3 cellular contexts compared by ENCODE assay signal in the genomic region with DNA sequence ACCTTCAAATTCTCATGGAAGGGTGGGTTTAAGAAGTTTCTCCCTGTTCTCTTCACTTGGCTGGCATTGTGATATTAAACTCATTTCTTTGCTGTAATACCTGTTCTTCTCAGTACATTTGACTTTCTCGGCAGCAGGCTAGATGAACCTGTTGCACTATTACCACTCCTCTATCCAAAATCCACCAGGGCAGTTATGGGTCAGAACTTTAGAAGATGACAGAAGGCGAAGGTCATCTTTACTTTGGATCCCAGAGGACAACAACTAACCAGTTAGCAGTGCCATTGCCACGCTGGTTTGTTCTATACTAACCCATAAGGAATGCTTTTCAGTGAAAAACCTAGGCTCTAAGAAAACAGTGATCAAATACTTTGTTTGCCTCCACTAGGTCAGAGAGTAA.
TF ChIP-seq lines count a peak whose summit lies in the region.

No MANE protein-coding gene starts in this region.

TF ChIP-seq in liver, 16 proteins besides CTCF, POLR2A, EP300 and RAD21:
- no peak for TF ChIP-seq NR2F2 (IDR thresholded peaks at IDR 0.05)
- TF ChIP-seq TAF1 (conservative IDR thresholded peaks at IDR 0.05): no peak
- no peak for TF ChIP-seq HNF4G (IDR thresholded peaks at IDR 0.05)
- TF ChIP-seq FOXA1 (IDR thresholded peaks at IDR 0.05): no peak
- peak in 1 of 2 donors; percentile 79 for TF ChIP-seq HNF4A (conservative IDR thresholded peaks at IDR 0.05)
- peak; percentile 20 for TF ChIP-seq FOXA2 (IDR thresholded peaks at IDR 0.05)
- no peak for TF ChIP-seq EGR1 (IDR thresholded peaks at IDR 0.05; ENCODE audit: low read depth in 2 of 2)
- TF ChIP-seq, protein P1, sequence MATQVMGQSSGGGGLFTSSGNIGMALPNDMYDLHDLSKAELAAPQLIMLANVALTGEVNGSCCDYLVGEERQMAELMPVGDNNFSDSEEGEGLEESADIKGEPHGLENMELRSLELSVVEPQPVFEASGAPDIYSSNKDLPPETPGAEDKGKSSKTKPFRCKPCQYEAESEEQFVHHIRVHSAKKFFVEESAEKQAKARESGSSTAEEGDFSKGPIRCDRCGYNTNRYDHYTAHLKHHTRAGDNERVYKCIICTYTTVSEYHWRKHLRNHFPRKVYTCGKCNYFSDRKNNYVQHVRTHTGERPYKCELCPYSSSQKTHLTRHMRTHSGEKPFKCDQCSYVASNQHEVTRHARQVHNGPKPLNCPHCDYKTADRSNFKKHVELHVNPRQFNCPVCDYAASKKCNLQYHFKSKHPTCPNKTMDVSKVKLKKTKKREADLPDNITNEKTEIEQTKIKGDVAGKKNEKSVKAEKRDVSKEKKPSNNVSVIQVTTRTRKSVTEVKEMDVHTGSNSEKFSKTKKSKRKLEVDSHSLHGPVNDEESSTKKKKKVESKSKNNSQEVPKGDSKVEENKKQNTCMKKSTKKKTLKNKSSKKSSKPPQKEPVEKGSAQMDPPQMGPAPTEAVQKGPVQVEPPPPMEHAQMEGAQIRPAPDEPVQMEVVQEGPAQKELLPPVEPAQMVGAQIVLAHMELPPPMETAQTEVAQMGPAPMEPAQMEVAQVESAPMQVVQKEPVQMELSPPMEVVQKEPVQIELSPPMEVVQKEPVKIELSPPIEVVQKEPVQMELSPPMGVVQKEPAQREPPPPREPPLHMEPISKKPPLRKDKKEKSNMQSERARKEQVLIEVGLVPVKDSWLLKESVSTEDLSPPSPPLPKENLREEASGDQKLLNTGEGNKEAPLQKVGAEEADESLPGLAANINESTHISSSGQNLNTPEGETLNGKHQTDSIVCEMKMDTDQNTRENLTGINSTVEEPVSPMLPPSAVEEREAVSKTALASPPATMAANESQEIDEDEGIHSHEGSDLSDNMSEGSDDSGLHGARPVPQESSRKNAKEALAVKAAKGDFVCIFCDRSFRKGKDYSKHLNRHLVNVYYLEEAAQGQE (IDR thresholded peaks at IDR 0.05): no peak
- no peak for TF ChIP-seq SP1 (IDR thresholded peaks at IDR 0.05)
- peak in 1 of 2 donors; percentile 22 for TF ChIP-seq JUND (IDR thresholded peaks at IDR 0.05)
- TF ChIP-seq, protein P2, sequence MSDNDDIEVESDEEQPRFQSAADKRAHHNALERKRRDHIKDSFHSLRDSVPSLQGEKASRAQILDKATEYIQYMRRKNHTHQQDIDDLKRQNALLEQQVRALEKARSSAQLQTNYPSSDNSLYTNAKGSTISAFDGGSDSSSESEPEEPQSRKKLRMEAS (IDR thresholded peaks at IDR 0.05): no peak
- TF ChIP-seq, protein P3, sequence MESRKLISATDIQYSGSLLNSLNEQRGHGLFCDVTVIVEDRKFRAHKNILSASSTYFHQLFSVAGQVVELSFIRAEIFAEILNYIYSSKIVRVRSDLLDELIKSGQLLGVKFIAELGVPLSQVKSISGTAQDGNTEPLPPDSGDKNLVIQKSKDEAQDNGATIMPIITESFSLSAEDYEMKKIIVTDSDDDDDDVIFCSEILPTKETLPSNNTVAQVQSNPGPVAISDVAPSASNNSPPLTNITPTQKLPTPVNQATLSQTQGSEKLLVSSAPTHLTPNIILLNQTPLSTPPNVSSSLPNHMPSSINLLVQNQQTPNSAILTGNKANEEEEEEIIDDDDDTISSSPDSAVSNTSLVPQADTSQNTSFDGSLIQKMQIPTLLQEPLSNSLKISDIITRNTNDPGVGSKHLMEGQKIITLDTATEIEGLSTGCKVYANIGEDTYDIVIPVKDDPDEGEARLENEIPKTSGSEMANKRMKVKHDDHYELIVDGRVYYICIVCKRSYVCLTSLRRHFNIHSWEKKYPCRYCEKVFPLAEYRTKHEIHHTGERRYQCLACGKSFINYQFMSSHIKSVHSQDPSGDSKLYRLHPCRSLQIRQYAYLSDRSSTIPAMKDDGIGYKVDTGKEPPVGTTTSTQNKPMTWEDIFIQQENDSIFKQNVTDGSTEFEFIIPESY (IDR thresholded peaks at IDR 0.05): peak; percentile 32
- TF ChIP-seq, protein P4, sequence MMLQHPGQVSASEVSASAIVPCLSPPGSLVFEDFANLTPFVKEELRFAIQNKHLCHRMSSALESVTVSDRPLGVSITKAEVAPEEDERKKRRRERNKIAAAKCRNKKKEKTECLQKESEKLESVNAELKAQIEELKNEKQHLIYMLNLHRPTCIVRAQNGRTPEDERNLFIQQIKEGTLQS (IDR thresholded peaks at IDR 0.05): no peak
- TF ChIP-seq GABPA (IDR thresholded peaks at IDR 0.05 in 1 of 2, conservative IDR thresholded peaks at IDR 0.05 in 1 of 2): no peak
- TF ChIP-seq RXRA (IDR thresholded peaks at IDR 0.05): peak in 1 of 2 donors; percentile 63
- no peak for TF ChIP-seq YY1 (IDR thresholded peaks at IDR 0.05)

TF ChIP-seq in HepG2, 621 proteins besides CTCF, POLR2A, EP300 and RAD21:
- TF ChIP-seq CEBPG (CRISPR knock-in tag; IDR thresholded peaks at IDR 0.05) (no peak), AKAP8 (CRISPR knock-in tag; IDR thresholded peaks at IDR 0.05) (no peak), GABPB1 (CRISPR knock-in tag; IDR thresholded peaks at IDR 0.05) (no peak), ZNF720 (CRISPR knock-in tag; IDR thresholded peaks at IDR 0.05) (no peak), HES4 (CRISPR knock-in tag; IDR thresholded peaks at IDR 0.05; ENCODE audit: borderline replicate concordance) (no peak), STAT5B (CRISPR knock-in tag; IDR thresholded peaks at IDR 0.05) (no peak), ZNF441 (CRISPR knock-in tag; IDR thresholded peaks at IDR 0.05; ENCODE audit: borderline replicate concordance) (no peak), MZF1 (CRISPR knock-in tag; IDR thresholded peaks at IDR 0.05; ENCODE audit: borderline replicate concordance) (no peak)

TF ChIP-seq in H1, 55 proteins besides CTCF, POLR2A, EP300 and RAD21:
- TF ChIP-seq, protein P5, sequence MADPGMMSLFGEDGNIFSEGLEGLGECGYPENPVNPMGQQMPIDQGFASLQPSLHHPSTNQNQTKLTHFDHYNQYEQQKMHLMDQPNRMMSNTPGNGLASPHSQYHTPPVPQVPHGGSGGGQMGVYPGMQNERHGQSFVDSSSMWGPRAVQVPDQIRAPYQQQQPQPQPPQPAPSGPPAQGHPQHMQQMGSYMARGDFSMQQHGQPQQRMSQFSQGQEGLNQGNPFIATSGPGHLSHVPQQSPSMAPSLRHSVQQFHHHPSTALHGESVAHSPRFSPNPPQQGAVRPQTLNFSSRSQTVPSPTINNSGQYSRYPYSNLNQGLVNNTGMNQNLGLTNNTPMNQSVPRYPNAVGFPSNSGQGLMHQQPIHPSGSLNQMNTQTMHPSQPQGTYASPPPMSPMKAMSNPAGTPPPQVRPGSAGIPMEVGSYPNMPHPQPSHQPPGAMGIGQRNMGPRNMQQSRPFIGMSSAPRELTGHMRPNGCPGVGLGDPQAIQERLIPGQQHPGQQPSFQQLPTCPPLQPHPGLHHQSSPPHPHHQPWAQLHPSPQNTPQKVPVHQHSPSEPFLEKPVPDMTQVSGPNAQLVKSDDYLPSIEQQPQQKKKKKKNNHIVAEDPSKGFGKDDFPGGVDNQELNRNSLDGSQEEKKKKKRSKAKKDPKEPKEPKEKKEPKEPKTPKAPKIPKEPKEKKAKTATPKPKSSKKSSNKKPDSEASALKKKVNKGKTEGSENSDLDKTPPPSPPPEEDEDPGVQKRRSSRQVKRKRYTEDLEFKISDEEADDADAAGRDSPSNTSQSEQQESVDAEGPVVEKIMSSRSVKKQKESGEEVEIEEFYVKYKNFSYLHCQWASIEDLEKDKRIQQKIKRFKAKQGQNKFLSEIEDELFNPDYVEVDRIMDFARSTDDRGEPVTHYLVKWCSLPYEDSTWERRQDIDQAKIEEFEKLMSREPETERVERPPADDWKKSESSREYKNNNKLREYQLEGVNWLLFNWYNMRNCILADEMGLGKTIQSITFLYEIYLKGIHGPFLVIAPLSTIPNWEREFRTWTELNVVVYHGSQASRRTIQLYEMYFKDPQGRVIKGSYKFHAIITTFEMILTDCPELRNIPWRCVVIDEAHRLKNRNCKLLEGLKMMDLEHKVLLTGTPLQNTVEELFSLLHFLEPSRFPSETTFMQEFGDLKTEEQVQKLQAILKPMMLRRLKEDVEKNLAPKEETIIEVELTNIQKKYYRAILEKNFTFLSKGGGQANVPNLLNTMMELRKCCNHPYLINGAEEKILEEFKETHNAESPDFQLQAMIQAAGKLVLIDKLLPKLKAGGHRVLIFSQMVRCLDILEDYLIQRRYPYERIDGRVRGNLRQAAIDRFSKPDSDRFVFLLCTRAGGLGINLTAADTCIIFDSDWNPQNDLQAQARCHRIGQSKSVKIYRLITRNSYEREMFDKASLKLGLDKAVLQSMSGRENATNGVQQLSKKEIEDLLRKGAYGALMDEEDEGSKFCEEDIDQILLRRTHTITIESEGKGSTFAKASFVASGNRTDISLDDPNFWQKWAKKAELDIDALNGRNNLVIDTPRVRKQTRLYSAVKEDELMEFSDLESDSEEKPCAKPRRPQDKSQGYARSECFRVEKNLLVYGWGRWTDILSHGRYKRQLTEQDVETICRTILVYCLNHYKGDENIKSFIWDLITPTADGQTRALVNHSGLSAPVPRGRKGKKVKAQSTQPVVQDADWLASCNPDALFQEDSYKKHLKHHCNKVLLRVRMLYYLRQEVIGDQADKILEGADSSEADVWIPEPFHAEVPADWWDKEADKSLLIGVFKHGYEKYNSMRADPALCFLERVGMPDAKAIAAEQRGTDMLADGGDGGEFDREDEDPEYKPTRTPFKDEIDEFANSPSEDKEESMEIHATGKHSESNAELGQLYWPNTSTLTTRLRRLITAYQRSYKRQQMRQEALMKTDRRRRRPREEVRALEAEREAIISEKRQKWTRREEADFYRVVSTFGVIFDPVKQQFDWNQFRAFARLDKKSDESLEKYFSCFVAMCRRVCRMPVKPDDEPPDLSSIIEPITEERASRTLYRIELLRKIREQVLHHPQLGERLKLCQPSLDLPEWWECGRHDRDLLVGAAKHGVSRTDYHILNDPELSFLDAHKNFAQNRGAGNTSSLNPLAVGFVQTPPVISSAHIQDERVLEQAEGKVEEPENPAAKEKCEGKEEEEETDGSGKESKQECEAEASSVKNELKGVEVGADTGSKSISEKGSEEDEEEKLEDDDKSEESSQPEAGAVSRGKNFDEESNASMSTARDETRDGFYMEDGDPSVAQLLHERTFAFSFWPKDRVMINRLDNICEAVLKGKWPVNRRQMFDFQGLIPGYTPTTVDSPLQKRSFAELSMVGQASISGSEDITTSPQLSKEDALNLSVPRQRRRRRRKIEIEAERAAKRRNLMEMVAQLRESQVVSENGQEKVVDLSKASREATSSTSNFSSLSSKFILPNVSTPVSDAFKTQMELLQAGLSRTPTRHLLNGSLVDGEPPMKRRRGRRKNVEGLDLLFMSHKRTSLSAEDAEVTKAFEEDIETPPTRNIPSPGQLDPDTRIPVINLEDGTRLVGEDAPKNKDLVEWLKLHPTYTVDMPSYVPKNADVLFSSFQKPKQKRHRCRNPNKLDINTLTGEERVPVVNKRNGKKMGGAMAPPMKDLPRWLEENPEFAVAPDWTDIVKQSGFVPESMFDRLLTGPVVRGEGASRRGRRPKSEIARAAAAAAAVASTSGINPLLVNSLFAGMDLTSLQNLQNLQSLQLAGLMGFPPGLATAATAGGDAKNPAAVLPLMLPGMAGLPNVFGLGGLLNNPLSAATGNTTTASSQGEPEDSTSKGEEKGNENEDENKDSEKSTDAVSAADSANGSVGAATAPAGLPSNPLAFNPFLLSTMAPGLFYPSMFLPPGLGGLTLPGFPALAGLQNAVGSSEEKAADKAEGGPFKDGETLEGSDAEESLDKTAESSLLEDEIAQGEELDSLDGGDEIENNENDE (IDR thresholded peaks at IDR 0.05; ENCODE audit: insufficient replicate concordance, low read length): no peak
- TF ChIP-seq CEBPB (IDR thresholded peaks at IDR 0.05; ENCODE audit: low read depth, low read length): no peak
- no peak for TF ChIP-seq KDM4A (IDR thresholded peaks at IDR 0.05; ENCODE audit: low read depth, low read length, severe bottlenecking)
- no peak for TF ChIP-seq ASH2L (IDR thresholded peaks at IDR 0.05; ENCODE audit: low read length)
- TF ChIP-seq BCL11A (IDR thresholded peaks at IDR 0.05; ENCODE audit: low read depth in 2 of 2, low read length in 2 of 2): no peak
- TF ChIP-seq, protein P6, sequence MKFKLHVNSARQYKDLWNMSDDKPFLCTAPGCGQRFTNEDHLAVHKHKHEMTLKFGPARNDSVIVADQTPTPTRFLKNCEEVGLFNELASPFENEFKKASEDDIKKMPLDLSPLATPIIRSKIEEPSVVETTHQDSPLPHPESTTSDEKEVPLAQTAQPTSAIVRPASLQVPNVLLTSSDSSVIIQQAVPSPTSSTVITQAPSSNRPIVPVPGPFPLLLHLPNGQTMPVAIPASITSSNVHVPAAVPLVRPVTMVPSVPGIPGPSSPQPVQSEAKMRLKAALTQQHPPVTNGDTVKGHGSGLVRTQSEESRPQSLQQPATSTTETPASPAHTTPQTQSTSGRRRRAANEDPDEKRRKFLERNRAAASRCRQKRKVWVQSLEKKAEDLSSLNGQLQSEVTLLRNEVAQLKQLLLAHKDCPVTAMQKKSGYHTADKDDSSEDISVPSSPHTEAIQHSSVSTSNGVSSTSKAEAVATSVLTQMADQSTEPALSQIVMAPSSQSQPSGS (IDR thresholded peaks at IDR 0.05; ENCODE audit: low read length): no peak
- TF ChIP-seq CBX5 (IDR thresholded peaks at IDR 0.05; ENCODE audit: low read depth, low read length): no peak
- TF ChIP-seq, protein P7, sequence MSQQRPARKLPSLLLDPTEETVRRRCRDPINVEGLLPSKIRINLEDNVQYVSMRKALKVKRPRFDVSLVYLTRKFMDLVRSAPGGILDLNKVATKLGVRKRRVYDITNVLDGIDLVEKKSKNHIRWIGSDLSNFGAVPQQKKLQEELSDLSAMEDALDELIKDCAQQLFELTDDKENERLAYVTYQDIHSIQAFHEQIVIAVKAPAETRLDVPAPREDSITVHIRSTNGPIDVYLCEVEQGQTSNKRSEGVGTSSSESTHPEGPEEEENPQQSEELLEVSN (IDR thresholded peaks at IDR 0.05): no peak
- no peak for TF ChIP-seq TCF12 (IDR thresholded peaks at IDR 0.05; ENCODE audit: low read depth, low read length)
